Comparison of ENCODE assay signal across 8 cellular contexts in genomic region chr17:42276359-42276608, GRCh38. TPM values are rescaled to one million over a fixed set of nuclear protein-coding genes. Genes with fewer than 3 reads are reported as not detected.
A peak's percentile ranks its signal among the peaks of the same experiment; 100 is the strongest.
DNase-seq lines count a peak whose midpoint lies in the region; ATAC-seq and TF ChIP-seq lines count a peak whose summit lies in the region.

TSS of gene STAT5B (minus strand) at chr17:42276391. CDS start at chr17:42232127, 44,264 bp downstream.

- peak; percentile 49 for ATAC-seq in HG03097 (IDR thresholded peaks at IDR 0.05; ENCODE audit: low FRiP score, unreplicated experiment)

- 0% methylated on average over 1 of the region's 47 CpGs; no CpG with 5 or more reads in 1 of the 2 donors for WGBS in esophagus squamous epithelium, 2 donors

- H3K9me3 ChIP-seq in esophagus squamous epithelium (no peaks in the 10 kb centered on the region), muscle layer of duodenum (ENCODE audit: control insufficient read depth in 1 of 2, low read length in 2 of 2) (no peaks in the 10 kb centered on the region)

- peak in 2 of 4 donors; percentile 24 to 73 for TF ChIP-seq POLR2A in esophagus squamous epithelium (IDR thresholded peaks at IDR 0.05)

- intact Hi-C loops in esophagus squamous epithelium (cut with DNase I): no loop called here

- peak; percentile 63 for DNase-seq in SIG-M5 treated with dmso at 0.1 percent for 504 hours (lab: John Stamatoyannopoulos, UW; ENCODE audit: unreplicated experiment)
- no peak for DNase-seq in SIG-M5 (lab: John Stamatoyannopoulos, UW)
- DNase-seq in OCI-M1 (lab: John Stamatoyannopoulos, UW): peak; percentile 77
- DNase-seq in activated T-helper 1 cell treated with Interleukin-2 at 50 U/mL for 16 hours (ENCODE audit: low read depth): peak; percentile 60
- no peak for DNase-seq in esophagus squamous epithelium (lab: John Stamatoyannopoulos, UW)

- H3K27ac ChIP-seq in esophagus squamous epithelium: peak within 1 kb of the TSS; percentile 84 to 95 (median 91)
- H3K27ac ChIP-seq in muscle layer of duodenum (ENCODE audit: low read length): peak within 1 kb of the TSS; percentile 76

- no peak for TF ChIP-seq CTCF in esophagus squamous epithelium (IDR thresholded peaks at IDR 0.05)
- TF ChIP-seq CTCF in subcutaneous adipose tissue (IDR thresholded peaks at IDR 0.05; ENCODE audit: low read depth): no peak

- H3K4me1 ChIP-seq in esophagus squamous epithelium (peaks cover 9 to 53% (median 12%) of the 10 kb centered on the region in 3 donors), muscle layer of duodenum (ENCODE audit: control insufficient read depth in 1 of 2, insufficient read depth in 2 of 2, low read length in 2 of 2) (peaks cover 0 to 22% of the 10 kb centered on the region in 2 donors)

- H3K27me3 ChIP-seq in esophagus squamous epithelium (no peaks in the 10 kb centered on the region), muscle layer of duodenum (ENCODE audit: low read depth, low read length) (no peaks in the 10 kb centered on the region)

- H3K36me3 ChIP-seq in esophagus squamous epithelium: no peaks in the 10 kb centered on the region
- no peaks in the 10 kb centered on the region for H3K36me3 ChIP-seq in muscle layer of duodenum (ENCODE audit: control insufficient read depth in 1 of 2, insufficient read depth in 2 of 2, low read length in 2 of 2)

- peak within 1 kb of the TSS; percentile 77 to 95 (median 93) for H3K4me3 ChIP-seq in esophagus squamous epithelium
- peak within 1 kb of the TSS; percentile 72 to 86 for H3K4me3 ChIP-seq in muscle layer of duodenum (ENCODE audit: low read depth in 1 of 2, low read length in 2 of 2)

RNA-seq across cellular contexts. Expression of gene STAT5B, which starts in this region (rescaled TPM):
- total RNA-seq in esophagus squamous epithelium (10 to 100 TPM; 17.9 to 57.6 (median 19.5) TPM), subcutaneous adipose tissue (100 to 1,000 TPM in 2 of 4 donors, 10 to 100 TPM in 2; 87.6 to 200 (median 113) TPM)

Comparison
In these comparisons a context has a peak if more than half of its experiments do, and no peak if none do; other contexts are left out.
1. DNase-seq: peak in SIG-M5 treated with dmso at 0.1 percent for 504 hours (single experiment), OCI-M1 (single experiment) and activated T-helper 1 cell treated with Interleukin-2 at 50 U/mL for 16 hours (single experiment); none in SIG-M5 (single experiment) and esophagus squamous epithelium (single experiment).